24 cellular contexts compared by ENCODE assay signal in genomic region chrX:70046978-70047377, GRCh38. TPM values are rescaled to one million over a fixed set of nuclear protein-coding genes. Genes with fewer than 3 reads are reported as not detected.
DNase-seq lines count a peak whose midpoint lies in the region; ATAC-seq and TF ChIP-seq lines count a peak whose summit lies in the region.
"Had no signal": no experiment of that assay in that cellular context is flagged by ENCODE, and none has a peak within 500 bp of the region (broad histone marks: within the 10 kb centered on the region; RNA-seq: fewer than 3 reads in every experiment).

No MANE protein-coding gene starts in this region.

- no peak overlapping the region for H3K4me3 ChIP-seq in skeletal muscle satellite cell (ENCODE audit: low read length)
- H3K4me3 ChIP-seq: colonic mucosa, spleen had no signal

- H3K9ac ChIP-seq in skeletal muscle satellite cell (ENCODE audit: low read depth, low read length), result peak overlapping the region; percentile 36

- peaks cover 23% of the 10 kb centered on the region for H3K4me1 ChIP-seq in skeletal muscle satellite cell (ENCODE audit: control insufficient read depth, insufficient read depth, low read length)
- H3K4me1 ChIP-seq: BE2C, colonic mucosa, spleen had no signal

- ATAC-seq in SK-N-SH treated with all-trans-retinoic acid at 6 μM for 48 hours, result peak; percentile 36; the same call in 1 of the 3 replicates
- ATAC-seq: activated T-cell treated with anti-CD3 and anti-CD28 coated beads, Interleukin-2, amount 50 U/mL, for 72 hours; left lobe of liver had no signal

- H3K9me3 ChIP-seq in skeletal muscle satellite cell (replicated peaks; ENCODE audit: low read length), result no peaks in the 10 kb centered on the region
- H3K9me3 ChIP-seq: BE2C, colonic mucosa, spleen had no signal

- H3K4me2 ChIP-seq in skeletal muscle satellite cell (ENCODE audit: low read length), result no peak overlapping the region

- peak overlapping the region; percentile 9 for H3K27ac ChIP-seq in epithelial cell of prostate
- H3K27ac ChIP-seq: colonic mucosa, spleen had no signal

- H3K36me3 ChIP-seq in skeletal muscle satellite cell (ENCODE audit: insufficient read depth, low read length), result no peaks in the 10 kb centered on the region
- H3K36me3 ChIP-seq: BE2C, colonic mucosa, spleen had no signal

- DNase-seq in HCEC 1CT (peak; percentile 79), epithelial cell of prostate (ENCODE audit: low read depth, low spot score) (no peak), DMS114 treated with DMSO at 0.1 percent for 48 hours (lab: John Stamatoyannopoulos, UW; ENCODE audit: unreplicated experiment) (no peak), HuH-7 (ENCODE audit: low spot score) (no peak), NCI-H187 treated with DMSO at 0.1 percent for 48 hours (lab: John Stamatoyannopoulos, UW) (no peak)
- DNase-seq: activated CD4-positive, alpha-beta T cell treated with anti-CD3 and anti-CD28 coated beads for 1 hour; activated CD8-positive, alpha-beta memory T cell treated with anti-CD3 and anti-CD28 coated beads for 24 hours; activated T-cell treated with anti-CD3 and anti-CD28 coated beads, Interleukin-2, amount 50 U/mL, for 72 hours; BE2C; Calu3; colonic mucosa; GOT3; NCI-H1694 treated with DMSO at 0.1 percent for 48 hours; NCI-H2227 treated with DMSO at 0.1 percent for 48 hours; spleen had no signal

- no peaks in the 10 kb centered on the region for H3K27me3 ChIP-seq in skeletal muscle satellite cell (ENCODE audit: control insufficient read depth, insufficient read depth, low read length)
- H3K27me3 ChIP-seq: BE2C, colonic mucosa had no signal

TF ChIP-seq in SK-N-SH treated with all-trans-retinoic acid at 6 μM for 48 hours, 23 proteins besides CTCF, POLR2A, EP300 and RAD21:
- no peak for TF ChIP-seq ZC3H10 (CRISPR knock-in tag; IDR thresholded peaks at IDR 0.05)
- TF ChIP-seq RARB (CRISPR knock-in tag; IDR thresholded peaks at IDR 0.05), result no peak
- no peak for TF ChIP-seq TOX (CRISPR knock-in tag; IDR thresholded peaks at IDR 0.05; ENCODE audit: borderline replicate concordance)
TF ChIP-seq in SK-N-SH treated with all-trans-retinoic acid at 6 μM for 48 hours: peak in this region for 0.

RNA-seq across cellular contexts. Expression of gene AWAT2, which starts 2.8 kb away (rescaled TPM):
- total RNA-seq in skeletal muscle satellite cell (2012; rRNA removed), result under 0.01 TPM in 1 of 2 replicates, not detected in the other
- total RNA-seq: activated T-cell treated with anti-CD3 and anti-CD28 coated beads, Interleukin-2, amount 50 U/mL, for 72 hours; Calu3; colonic mucosa; epithelial cell of proximal tubule; glomerular endothelial cell; left lobe of liver; mononuclear cell; neural crest cell; progenitor cell of endocrine pancreas; spleen; temporal lobe had no signal

RNA-seq across cellular contexts. Expression of gene OTUD6A, which starts 15.3 kb away (rescaled TPM):
- not detected in 2 replicates for total RNA-seq in skeletal muscle satellite cell (2012; rRNA removed)
- total RNA-seq: activated T-cell treated with anti-CD3 and anti-CD28 coated beads, Interleukin-2, amount 50 U/mL, for 72 hours; Calu3; colonic mucosa; epithelial cell of proximal tubule; glomerular endothelial cell; left lobe of liver; mononuclear cell; neural crest cell; progenitor cell of endocrine pancreas; spleen; temporal lobe had no signal
